Comparison of ENCODE assay signal across 8 cellular contexts in genomic region chr1:206470692-206471414, GRCh38. TPM values are rescaled to one million over a fixed set of nuclear protein-coding genes. Genes with fewer than 3 reads are reported as not detected.
DNase-seq lines count a peak whose midpoint lies in the region; ATAC-seq, FAIRE-seq and TF ChIP-seq lines count a peak whose summit lies in the region.

No MANE protein-coding gene starts in this region.

- POLR2A ChIA-PET in OCI-LY7 (lab: Charles Lee), result interaction anchor here (0.6 to 2.2 kb wide), 15 partner anchors 9 to 627 kb away, joined by 3 to 13 read pairs (median 4); no protein-coding TSS in a partner anchor

- intact Hi-C loops in OCI-LY7 (cut with micrococcal nuclease; ENCODE audit: unreplicated experiment), result loop anchor here (5.0 to 10.0 kb wide), 2 partner anchors 416 to 804 kb away; partner anchors contain the start of gene RHEX

- ATAC-seq in HG02588 (IDR thresholded peaks at IDR 0.05; ENCODE audit: unreplicated experiment), result peak; percentile 11

- peaks cover 57% of the 10 kb centered on the region for H3K4me1 ChIP-seq in OCI-LY7 (ENCODE audit: insufficient read depth, low read length, poor library complexity, severe bottlenecking)
- H3K4me1 ChIP-seq in iPS DF 6.9 (ENCODE audit: control insufficient read depth, insufficient read depth, low read length), result peaks cover 17% of the 10 kb centered on the region
- H3K4me1 ChIP-seq in small intestine (ENCODE audit: control insufficient read depth in 2 of 2, insufficient read depth in 1 of 2, low read depth in 1 of 2, low read length in 1 of 2), result peaks cover 3 to 29% of the 10 kb centered on the region in 2 donors

- peak overlapping the region; percentile 88; the same call in 1 of the 2 replicates for H2AFZ ChIP-seq in OCI-LY7 (ENCODE audit: low read length)

- peaks cover 83% of the 10 kb centered on the region for H3K4me1 Mint-ChIP-seq in activated naive CD4-positive, alpha-beta T cell treated with anti-CD3 and anti-CD28 coated beads, Interleukin-2, amount 50 U/mL, for 24 hours

- peaks cover 28% of the 10 kb centered on the region for H3K36me3 ChIP-seq in OCI-LY7 (ENCODE audit: insufficient read depth, low read length)
- no peaks in the 10 kb centered on the region for H3K36me3 ChIP-seq in iPS DF 6.9 (ENCODE audit: control insufficient read depth, insufficient read depth, low read length)
- no peaks in the 10 kb centered on the region for H3K36me3 ChIP-seq in small intestine (ENCODE audit: control insufficient read depth in 2 of 2, insufficient read depth in 2 of 2, low read length in 2 of 2)

- no peaks in the 10 kb centered on the region for H3K9me2 ChIP-seq in OCI-LY7 (ENCODE audit: insufficient read depth, low read length)

- H3K4me3 ChIP-seq in OCI-LY7 (ENCODE audit: low read depth, low read length, poor library complexity, severe bottlenecking), result peak overlapping the region; percentile 82
- peak overlapping the region; percentile 36; the same call in 1 of the 2 replicates for H3K4me3 ChIP-seq in iPS DF 6.9 (ENCODE audit: low read length)
- H3K4me3 ChIP-seq in small intestine (ENCODE audit: low read depth in 1 of 2, low read length in 2 of 2), result peak overlapping the region; percentile 64 to 91

- TF ChIP-seq CTCF in OCI-LY7 (conservative IDR thresholded peaks at IDR 0.05; ENCODE audit: low read length), result no peak

- peaks cover 4% of the 10 kb centered on the region for H3K9me3 Mint-ChIP-seq in activated naive CD4-positive, alpha-beta T cell treated with anti-CD3 and anti-CD28 coated beads, Interleukin-2, amount 50 U/mL, for 24 hours

- no peaks in the 10 kb centered on the region for H3K27me3 ChIP-seq in iPS DF 6.9 (ENCODE audit: control insufficient read depth, insufficient read depth, low read length)
- no peaks in the 10 kb centered on the region for H3K27me3 ChIP-seq in small intestine (ENCODE audit: control insufficient read depth in 2 of 2, insufficient read depth in 2 of 2, low read length in 2 of 2)

- H3K4me2 ChIP-seq in OCI-LY7 (ENCODE audit: low read length), result peak overlapping the region; percentile 89

- no peaks in the 10 kb centered on the region for H3K27me3 Mint-ChIP-seq in activated naive CD4-positive, alpha-beta T cell treated with anti-CD3 and anti-CD28 coated beads, Interleukin-2, amount 50 U/mL, for 24 hours

- in situ Hi-C loops in G401 (cut with HindIII; ENCODE audit: low sequenced_read_pairs), result no loop called here

- peaks cover 5% of the 10 kb centered on the region for H3K36me3 Mint-ChIP-seq in activated naive CD4-positive, alpha-beta T cell treated with anti-CD3 and anti-CD28 coated beads, Interleukin-2, amount 50 U/mL, for 24 hours

- H3K27ac ChIP-seq in OCI-LY7 (ENCODE audit: low read depth, low read length, poor library complexity, severe bottlenecking) (peak overlapping the region; percentile 68), iPS DF 6.9 (ENCODE audit: low read length) (no peak overlapping the region), small intestine (ENCODE audit: low read depth in 1 of 2, low read length in 1 of 2) (peak overlapping the region; percentile 5 to 76)

- WGBS in iPS DF 6.9 (ENCODE audit: insufficient coverage, insufficient read length), result no CpG with 5 or more reads among the region's 18 CpGs
- 0 to 1% (median 0%) methylated on average over 18 of the region's 18 CpGs for WGBS in small intestine, 3 donors

- peak; percentile 70; the same call in 1 of the 2 replicates for TF ChIP-seq POLR2A in GM12891 (IDR thresholded peaks at IDR 0.05; ENCODE audit: low read depth, low read length)

- CTCF ChIA-PET in OCI-LY7 (lab: Charles Lee; ENCODE audit: unreplicated experiment), result interaction anchor here (0.6 to 2.2 kb wide), 10 partner anchors 8 to 451 kb away, joined by 3 to 20 read pairs (median 4); partner anchors contain the start of genes EIF2D and FCMR

- DNase-seq in GM12891 (ENCODE audit: insufficient read length, low spot score) (peak; percentile 42), OCI-LY7 (ENCODE audit: low spot score) (peak; percentile 77), iPS DF 6.9 (ENCODE audit: low read depth, low spot score) (peak; percentile 41), small intestine (peak; percentile 45), ureter (ENCODE audit: low spot score) (no peak), G401 (ENCODE audit: low spot score) (no peak)

- FAIRE-seq in GM12891 (lab: Jason Lieb, UNC) (peak; percentile 83), small intestine (lab: Jason Lieb, UNC) (no peak)

- no peaks in the 10 kb centered on the region for H3K9me3 ChIP-seq in OCI-LY7 (ENCODE audit: low read length)
- no peaks in the 10 kb centered on the region for H3K9me3 ChIP-seq in iPS DF 6.9 (ENCODE audit: control insufficient read depth, insufficient read depth, low read length)
- no peaks in the 10 kb centered on the region for H3K9me3 ChIP-seq in small intestine (ENCODE audit: control insufficient read depth, low read depth)

- H4K20me1 ChIP-seq in OCI-LY7 (ENCODE audit: insufficient read depth, low read length), result no peaks in the 10 kb centered on the region

- peaks cover 8% of the 10 kb centered on the region; the same call in 1 of the 2 replicates for H3K79me2 ChIP-seq in OCI-LY7 (ENCODE audit: insufficient read depth, low read depth, low read length)

- peak overlapping the region; percentile 91 for H3K27ac Mint-ChIP-seq in activated naive CD4-positive, alpha-beta T cell treated with anti-CD3 and anti-CD28 coated beads, Interleukin-2, amount 50 U/mL, for 24 hours

- BruUV-seq in OCI-LY7 (replicated peaks; lab: Mats Ljungman, UMichigan), result no TSS peak

- peak overlapping the region; percentile 82 for H3K4me3 Mint-ChIP-seq in activated naive CD4-positive, alpha-beta T cell treated with anti-CD3 and anti-CD28 coated beads, Interleukin-2, amount 50 U/mL, for 24 hours

TF ChIP-seq in GM12891, 5 proteins besides CTCF, POLR2A, EP300 and RAD21:
- TF ChIP-seq POLR2AphosphoS5 (IDR thresholded peaks at IDR 0.05; ENCODE audit: low read depth, low read length) (peak; percentile 50; the same call in 1 of the 2 replicates), TAF1 (IDR thresholded peaks at IDR 0.05; ENCODE audit: low read depth, low read length) (peak; percentile 23; the same call in 1 of the 2 replicates), POU2F2 (IDR thresholded peaks at IDR 0.05; ENCODE audit: low read depth, low read length) (no peak)

RNA-seq across cellular contexts. Expression of gene IKBKE, which starts 0.6 kb away (rescaled TPM):
- 12.4 TPM for polyA plus RNA-seq in GM12891 (2012; ENCODE audit: low read depth, missing spikeins)
- total RNA-seq in OCI-LY7 (2014; rRNA removed; shearing (Covaris generic)), result 23.8 and 23.9 TPM in 2 replicates
- total RNA-seq in OCI-LY7 (2022), result 34.4 and 38.5 TPM in 2 replicates
- polyA plus RNA-seq in small intestine, result 1 to 10 TPM; 4.1 to 8.7 (median 5.6) TPM
- total RNA-seq in ureter, result 12.5 TPM
- total RNA-seq in G401 (2014; rRNA removed; shearing (Covaris generic)), result 12.7 and 27.8 TPM in 2 replicates

RNA-seq across cellular contexts. Expression of gene RASSF5, which starts 36.5 kb away (rescaled TPM):
- polyA plus RNA-seq in GM12891 (2012; ENCODE audit: low read depth, missing spikeins), result 51.8 TPM
- 19.8 and 21.4 TPM in 2 replicates for total RNA-seq in OCI-LY7 (2014; rRNA removed; shearing (Covaris generic))
- 25.7 and 30.0 TPM in 2 replicates for total RNA-seq in OCI-LY7 (2022)
- polyA plus RNA-seq in small intestine, result 1 to 10 TPM; 1.6 to 7.3 (median 3.2) TPM
- total RNA-seq in ureter, result 35.5 TPM
- total RNA-seq in G401 (2014; rRNA removed; shearing (Covaris generic)), result 0.68 TPM in 1 of 2 replicates, not detected in the other

Comparison
In these comparisons a context has a peak if more than half of its experiments do, and no peak if none do; other contexts are left out.
1. DNase-seq: peak in GM12891 (single experiment), OCI-LY7 (single experiment), iPS DF 6.9 (single experiment) and small intestine (single experiment); none in ureter (single experiment) and G401 (single experiment).
2. RNA of gene RASSF5, which starts 36.5 kb away (total RNA-seq): 35.5 TPM in ureter (single experiment) and 19.8 to 30.0 TPM in OCI-LY7; 0.68 TPM in G401; every median in the first group is over 10 times any median in the second.
3. Peak in every context shown above with its lines, with median percentiles within 50 percentile points of each other: H3K4me3 ChIP-seq.